In genomic region chr21:39654951-39655350, GRCh38 we compare ENCODE assay signal across 16 cellular contexts. TPM values are rescaled to one million over a fixed set of nuclear protein-coding genes. Genes with fewer than 3 reads are reported as not detected.
DNase-seq lines count a peak whose midpoint lies in the region; ATAC-seq and TF ChIP-seq lines count a peak whose summit lies in the region.
"Had no signal": no experiment of that assay in that cellular context is flagged by ENCODE, and none has a peak within 500 bp of the region (broad histone marks: within the 10 kb centered on the region; RNA-seq: fewer than 3 reads in every experiment).

No MANE protein-coding gene starts in this region.

- intact Hi-C loops in colonic mucosa (cut with DNase I) (no loop called here), mucosa of descending colon (cut with DNase I, micrococcal nuclease) (no loop called here), transverse colon (cut with DNase I; ENCODE audit: low total_unique reads) (no loop called here), esophagus muscularis mucosa (cut with DNase I) (no loop called here)
- intact Hi-C loops in activated T-helper 1 cell treated with anti-CD3 and anti-CD28 coated beads, Interleukin-12 subunit alpha, Interleukin-12 subunit beta, Interleukin-2, Interleukin-4 antibody, amounts not matched to agents 30 ng/mL and 10 ng/mL and 1 ng/mL, durations not matched to agents 14 hours and 24 hours and 36 hours (cut with micrococcal nuclease): no loop called here

- H3K79me2 ChIP-seq in trophoblast cell (ENCODE audit: control insufficient read depth, insufficient read depth, low read length, poor library complexity): peaks cover 3% of the 10 kb centered on the region

- peak overlapping the region; percentile 73 for H2BK120ac ChIP-seq in trophoblast cell (ENCODE audit: insufficient read depth, low read length, poor library complexity)

- H3K23ac ChIP-seq in trophoblast cell (ENCODE audit: low read length): no peak overlapping the region

- H3K4me2 ChIP-seq in trophoblast cell (ENCODE audit: low read length): no peak overlapping the region
- H3K4me2 ChIP-seq: A549 had no signal

- H2BK5ac ChIP-seq in trophoblast cell (ENCODE audit: low read depth, low read length, poor library complexity): peak overlapping the region; percentile 70

- ATAC-seq in mucosa of descending colon: peak; percentile 61
- ATAC-seq: A549 had no signal

- TF ChIP-seq EP300 in transverse colon (IDR thresholded peaks at IDR 0.05; ENCODE audit: low read depth) (no peak), esophagus muscularis mucosa (IDR thresholded peaks at IDR 0.05) (no peak)

- TF ChIP-seq POLR2A in transverse colon (IDR thresholded peaks at IDR 0.05): no peak
- no peak for TF ChIP-seq POLR2A in esophagus muscularis mucosa (IDR thresholded peaks at IDR 0.05; ENCODE audit: low read depth)

- no peak overlapping the region for H3K27ac Mint-ChIP-seq in activated T-helper 1 cell treated with anti-CD3 and anti-CD28 coated beads, Interleukin-12 subunit alpha, Interleukin-12 subunit beta, Interleukin-2, Interleukin-4 antibody, amounts not matched to agents 30 ng/mL and 10 ng/mL and 1 ng/mL, durations not matched to agents 14 hours and 24 hours and 36 hours
- H3K27ac Mint-ChIP-seq: CD4-positive, alpha-beta memory T cell; HFFc6 had no signal

- no peak overlapping the region for H3K4me3 ChIP-seq in colonic mucosa
- no peak overlapping the region for H3K4me3 ChIP-seq in mucosa of descending colon
- no peak overlapping the region for H3K4me3 ChIP-seq in trophoblast cell (ENCODE audit: low read depth, low read length)
- H3K4me3 ChIP-seq in transverse colon: no peak overlapping the region
- H3K4me3 ChIP-seq in esophagus muscularis mucosa: no peak overlapping the region
- H3K4me3 ChIP-seq: A549, HAP-1 had no signal

- H3K36me3 ChIP-seq in colonic mucosa: no peaks in the 10 kb centered on the region
- no peaks in the 10 kb centered on the region for H3K36me3 ChIP-seq in mucosa of descending colon (ENCODE audit: low read depth)
- no peaks in the 10 kb centered on the region for H3K36me3 ChIP-seq in trophoblast cell (ENCODE audit: control insufficient read depth in 1 of 2, insufficient read depth in 2 of 2, low read length in 2 of 2)
- H3K36me3 ChIP-seq in transverse colon: no peaks in the 10 kb centered on the region
- no peaks in the 10 kb centered on the region for H3K36me3 ChIP-seq in esophagus muscularis mucosa
- H3K36me3 ChIP-seq: BE2C, HAP-1 had no signal

- H3K27me3 Mint-ChIP-seq in activated T-helper 1 cell treated with anti-CD3 and anti-CD28 coated beads, Interleukin-12 subunit alpha, Interleukin-12 subunit beta, Interleukin-2, Interleukin-4 antibody, amounts not matched to agents 30 ng/mL and 10 ng/mL and 1 ng/mL, durations not matched to agents 14 hours and 24 hours and 36 hours (ENCODE audit: insufficient read depth): no peaks in the 10 kb centered on the region

- H3K9ac ChIP-seq in colonic mucosa (ENCODE audit: low read depth in 2 of 2, low read length in 2 of 2) (no peak overlapping the region), trophoblast cell (ENCODE audit: low read length) (no peak overlapping the region)

- no peaks in the 10 kb centered on the region for H3K4me1 Mint-ChIP-seq in activated T-helper 1 cell treated with anti-CD3 and anti-CD28 coated beads, Interleukin-12 subunit alpha, Interleukin-12 subunit beta, Interleukin-2, Interleukin-4 antibody, amounts not matched to agents 30 ng/mL and 10 ng/mL and 1 ng/mL, durations not matched to agents 14 hours and 24 hours and 36 hours (ENCODE audit: low read depth)
- H3K4me1 Mint-ChIP-seq: CD4-positive, alpha-beta memory T cell had no signal

- no peaks in the 10 kb centered on the region for H3K9me3 ChIP-seq in colonic mucosa
- peaks cover 2% of the 10 kb centered on the region for H3K9me3 ChIP-seq in mucosa of descending colon
- H3K9me3 ChIP-seq in trophoblast cell (ENCODE audit: insufficient read depth, low read depth, low read length): peaks cover 2% of the 10 kb centered on the region
- peaks cover 4 to 6% of the 10 kb centered on the region in 2 donors for H3K9me3 ChIP-seq in transverse colon
- H3K9me3 ChIP-seq in esophagus muscularis mucosa: peaks cover 0 to 14% (median 10%) of the 10 kb centered on the region in 4 donors
- H3K9me3 ChIP-seq: A549, BE2C, HAP-1 had no signal

- WGBS in trophoblast cell (ENCODE audit: extremely low coverage, insufficient coverage, insufficient read length): no CpG with 5 or more reads among the region's 3 CpGs
- 70% methylated on average over 3 of the region's 3 CpGs; no CpG with 5 or more reads in 1 of the 2 donors for WGBS in transverse colon (ENCODE audit: low coverage in 1 of 2), 2 donors
- WGBS in esophagus muscularis mucosa: 76% methylated on average over 3 of the region's 3 CpGs

- H2BK12ac ChIP-seq in trophoblast cell (ENCODE audit: low read length): peak overlapping the region; percentile 51

- peak overlapping the region; percentile 89 for H4K91ac ChIP-seq in trophoblast cell (ENCODE audit: low read depth, low read length)

- H3K79me1 ChIP-seq in trophoblast cell (ENCODE audit: low read length): peaks cover 31% of the 10 kb centered on the region

- in situ Hi-C loops in transverse colon (cut with MboI; ENCODE audit: low pct_ligation_motif_present in 1 of 4, low pct_unique_long_range_greater_than_20kb in 1 of 4, low sequenced_read_pairs in 3 of 4): no loop called here

- no peak overlapping the region for H2AFZ ChIP-seq in trophoblast cell (ENCODE audit: insufficient read depth, low read length, poor library complexity)

- H3K9me3 Mint-ChIP-seq in activated T-helper 1 cell treated with anti-CD3 and anti-CD28 coated beads, Interleukin-12 subunit alpha, Interleukin-12 subunit beta, Interleukin-2, Interleukin-4 antibody, amounts not matched to agents 30 ng/mL and 10 ng/mL and 1 ng/mL, durations not matched to agents 14 hours and 24 hours and 36 hours: no peaks in the 10 kb centered on the region

- peak overlapping the region; percentile 48 for H3K18ac ChIP-seq in trophoblast cell (ENCODE audit: low read length)

- H3K14ac ChIP-seq in trophoblast cell (ENCODE audit: low read length): peak overlapping the region; percentile 60

- no peak overlapping the region for H3K4ac ChIP-seq in trophoblast cell (ENCODE audit: low read depth, low read length)

- peak overlapping the region; percentile 15 for H4K8ac ChIP-seq in trophoblast cell (ENCODE audit: low read depth, low read length)

- H4K12ac ChIP-seq in trophoblast cell (ENCODE audit: low read depth, low read length): no peak overlapping the region

- H3K4me3 Mint-ChIP-seq in activated T-helper 1 cell treated with anti-CD3 and anti-CD28 coated beads, Interleukin-12 subunit alpha, Interleukin-12 subunit beta, Interleukin-2, Interleukin-4 antibody, amounts not matched to agents 30 ng/mL and 10 ng/mL and 1 ng/mL, durations not matched to agents 14 hours and 24 hours and 36 hours: no peak overlapping the region
- H3K4me3 Mint-ChIP-seq: CD4-positive, alpha-beta memory T cell; HFFc6 had no signal

- H3K27me3 ChIP-seq in colonic mucosa (no peaks in the 10 kb centered on the region), trophoblast cell (ENCODE audit: insufficient read depth, low read length) (no peaks in the 10 kb centered on the region), transverse colon (no peaks in the 10 kb centered on the region), esophagus muscularis mucosa (no peaks in the 10 kb centered on the region)
- H3K27me3 ChIP-seq: BE2C had no signal

- no peak overlapping the region for H2AK5ac ChIP-seq in trophoblast cell (ENCODE audit: low read length)

- DNase-seq in colonic mucosa (peak; percentile 51), mucosa of descending colon (peak in 1 of 3 donors; percentile 47), trophoblast cell (no peak), transverse colon (no peak), esophagus muscularis mucosa (ENCODE audit: extremely low spot score) (no peak), HuH-7 (ENCODE audit: low spot score) (no peak)
- DNase-seq in activated T-helper 1 cell treated with anti-CD3 and anti-CD28 coated beads, Interleukin-12 subunit alpha, Interleukin-12 subunit beta, Interleukin-2, Interleukin-4 antibody, amounts not matched to agents 30 ng/mL and 10 ng/mL and 1 ng/mL, durations not matched to agents 14 hours and 24 hours and 36 hours (ENCODE audit: low spot score): no peak
- DNase-seq: BE2C; CD4-positive, alpha-beta memory T cell; DMS79; HFFc6 had no signal

- H3K36me3 Mint-ChIP-seq in activated T-helper 1 cell treated with anti-CD3 and anti-CD28 coated beads, Interleukin-12 subunit alpha, Interleukin-12 subunit beta, Interleukin-2, Interleukin-4 antibody, amounts not matched to agents 30 ng/mL and 10 ng/mL and 1 ng/mL, durations not matched to agents 14 hours and 24 hours and 36 hours (ENCODE audit: low read depth): no peaks in the 10 kb centered on the region
- H3K36me3 Mint-ChIP-seq: CD4-positive, alpha-beta memory T cell had no signal

- H3K4me1 ChIP-seq in colonic mucosa (peaks cover 9% of the 10 kb centered on the region), mucosa of descending colon (ENCODE audit: low read depth) (peaks cover 13% of the 10 kb centered on the region), trophoblast cell (ENCODE audit: control insufficient read depth in 1 of 2, insufficient read depth in 2 of 2, low read length in 2 of 2) (peaks cover 21 to 44% of the 10 kb centered on the region in 2 experiments), transverse colon (peaks cover 3 to 51% (median 16%) of the 10 kb centered on the region in 4 donors), esophagus muscularis mucosa (peaks cover 4 to 9% (median 5%) of the 10 kb centered on the region in 4 donors)
- H3K4me1 ChIP-seq: BE2C, HAP-1 had no signal

- TF ChIP-seq CTCF in colonic mucosa (IDR thresholded peaks at IDR 0.05) (no peak), mucosa of descending colon (IDR thresholded peaks at IDR 0.05) (no peak), transverse colon (IDR thresholded peaks at IDR 0.05) (no peak), esophagus muscularis mucosa (IDR thresholded peaks at IDR 0.05) (no peak)

- H3K27ac ChIP-seq in colonic mucosa (peak overlapping the region; percentile 58), trophoblast cell (ENCODE audit: low read depth, low read length) (peak overlapping the region; percentile 84), transverse colon (peak overlapping the region; percentile 17 to 57 (median 44)), esophagus muscularis mucosa (replicated peaks in 1 of 4) (no peak overlapping the region)
- H3K27ac ChIP-seq: A549, C4-2B, HL-60 had no signal

RNA-seq across cellular contexts. Expression of gene B3GALT5, which starts 42.2 kb away (rescaled TPM):
- total RNA-seq in colonic mucosa: 100 to 1,000 TPM; 114 to 205 TPM
- total RNA-seq in mucosa of descending colon: 100 to 1,000 TPM in 2 of 3 donors, 10 to 100 TPM in 1; 36.4 to 149 (median 130) TPM
- 3.0 and 3.2 TPM in 2 replicates for polyA plus RNA-seq in trophoblast cell (2013)
- 10 to 100 TPM; 31.4 to 81.9 (median 44.0) TPM for total RNA-seq in transverse colon
- 1 to 10 TPM in 1 of 4 donors, under 1 TPM in 3; under 0.01 to 1.2 (median 0.74) TPM for total RNA-seq in esophagus muscularis mucosa
- not detected in 2 replicates for total RNA-seq in activated T-helper 1 cell treated with anti-CD3 and anti-CD28 coated beads, Interleukin-12 subunit alpha, Interleukin-12 subunit beta, Interleukin-2, Interleukin-4 antibody, amounts not matched to agents 30 ng/mL and 10 ng/mL and 1 ng/mL, durations not matched to agents 14 hours and 24 hours and 36 hours
- total RNA-seq: CD4-positive, alpha-beta memory T cell; G401 had no signal
- polyA plus RNA-seq: CD4-positive, alpha-beta memory T cell had no signal

Comparison
In these comparisons a context has a peak if more than half of its experiments do, and no peak if none do; other contexts are left out.
1. H3K27ac ChIP-seq: peak in colonic mucosa (single experiment), trophoblast cell (single experiment) and transverse colon (4 of 4); none in esophagus muscularis mucosa (0 of 4).
2. RNA of gene B3GALT5, which starts 42.2 kb away (total RNA-seq): 114 to 205 TPM in colonic mucosa, 36.4 to 149 TPM in mucosa of descending colon and 31.4 to 81.9 TPM in transverse colon; under 0.01 to 1.2 TPM in esophagus muscularis mucosa and not detected in activated T-helper 1 cell treated with anti-CD3 and anti-CD28 coated beads, Interleukin-12 subunit alpha, Interleukin-12 subunit beta, Interleukin-2, Interleukin-4 antibody, amounts not matched to agents 30 ng/mL and 10 ng/mL and 1 ng/mL, durations not matched to agents 14 hours and 24 hours and 36 hours; every median in the first group is over 10 times any median in the second.